Comparison of ENCODE assay signal across 12 cellular contexts in the genomic region with DNA sequence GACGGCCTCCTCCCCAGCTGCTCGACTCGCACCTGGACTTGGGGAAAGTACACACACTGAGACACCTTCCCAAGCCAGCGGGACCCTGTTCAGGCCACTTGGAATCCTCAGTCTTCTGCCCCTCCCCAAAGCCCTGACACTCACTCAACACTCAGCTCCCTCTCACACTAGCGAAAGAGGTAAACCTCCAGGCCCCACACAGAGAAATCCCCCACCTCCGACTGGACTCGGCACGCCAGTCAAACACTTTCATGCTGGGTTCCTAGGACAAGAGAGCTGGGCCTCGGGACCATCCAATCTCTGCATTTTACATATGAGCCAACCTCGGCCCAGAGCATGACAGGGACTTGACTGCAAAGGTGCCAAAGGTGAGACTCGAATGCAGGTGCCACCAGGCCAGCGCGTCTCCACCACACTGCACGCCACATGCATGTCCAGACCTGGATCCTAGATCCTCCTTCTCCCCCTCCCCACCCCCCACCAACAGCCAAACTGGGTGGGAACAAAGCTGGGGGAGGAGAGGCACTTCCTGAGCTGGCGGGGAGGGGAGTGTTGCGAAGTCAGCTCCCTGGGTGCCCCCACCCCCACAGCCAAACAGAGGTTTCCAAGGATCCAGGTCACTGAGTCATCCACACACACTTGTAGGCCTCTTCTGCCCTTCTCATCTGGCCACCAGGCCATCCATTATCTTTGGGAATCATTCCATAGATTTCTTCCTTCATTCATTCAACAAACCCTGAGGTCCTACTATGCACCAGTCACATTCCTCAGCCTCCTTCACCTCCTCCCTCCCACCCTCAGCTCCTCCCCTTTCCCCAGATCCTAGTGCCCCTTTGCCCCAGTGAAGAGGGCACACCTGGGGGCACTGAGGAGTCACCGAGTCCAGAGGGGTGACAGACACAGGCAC. TPM values are rescaled to one million over a fixed set of nuclear protein-coding genes. Genes with fewer than 3 reads are reported as not detected.
A peak's percentile ranks its signal among the peaks of the same experiment; 100 is the strongest.
DNase-seq lines count a peak whose midpoint lies in the region; ATAC-seq and TF ChIP-seq lines count a peak whose summit lies in the region.
"Had no signal": no experiment of that assay in that cellular context is flagged by ENCODE, and none has a peak within 500 bp of the region (broad histone marks: within the 10 kb centered on the region; RNA-seq: fewer than 3 reads in every experiment).

No MANE protein-coding gene starts in this region.

- H3K27me3 Mint-ChIP-seq in activated CD4-positive, alpha-beta memory T cell treated with anti-CD3 and anti-CD28 coated beads for 36 hours: no peaks in the 10 kb centered on the region

- peaks cover 41% of the 10 kb centered on the region for H3K36me3 Mint-ChIP-seq in activated CD4-positive, alpha-beta memory T cell treated with anti-CD3 and anti-CD28 coated beads for 36 hours

- DNase-seq in AG10803 (ENCODE audit: low read depth) (peak; percentile 24), glomerular visceral epithelial cell (ENCODE audit: extremely low spot score) (peak; percentile 4), anterior cingulate cortex (lab: John Stamatoyannopoulos, UW) (no peak), epidermal melanocyte (ENCODE audit: insufficient read length, low spot score) (no peak), OCI-M1 (lab: John Stamatoyannopoulos, UW) (no peak)
- DNase-seq in activated CD4-positive, alpha-beta memory T cell treated with anti-CD3 and anti-CD28 coated beads for 36 hours: peak; percentile 85
- DNase-seq: Calu3, gastrocnemius medialis had no signal

- intact Hi-C loops in activated CD4-positive, alpha-beta memory T cell treated with anti-CD3 and anti-CD28 coated beads for 36 hours (cut with micrococcal nuclease): loop anchor here (1.0 kb wide), 3 partner anchors 11 to 30 kb away; partner anchors contain the start of gene CD5

- H3K9me3 Mint-ChIP-seq in activated CD4-positive, alpha-beta memory T cell treated with anti-CD3 and anti-CD28 coated beads for 36 hours: no peaks in the 10 kb centered on the region

- CTCF ChIA-PET in activated CD4-positive, alpha-beta memory T cell treated with anti-CD3 and anti-CD28 coated beads for 36 hours (lab: Charles Lee): interaction anchor here (0.8 to 2.8 kb wide), 11 partner anchors 8 to 117 kb away, joined by 3 to 18 read pairs (median 4); partner anchors contain the start of gene CD5

- peak overlapping the region; percentile 96 for H3K4me3 Mint-ChIP-seq in activated CD4-positive, alpha-beta memory T cell treated with anti-CD3 and anti-CD28 coated beads for 36 hours

- peak; percentile 37 for TF ChIP-seq POLR2A in GM19193 (IDR thresholded peaks at IDR 0.05; ENCODE audit: extremely low read depth, insufficient read depth, insufficient read length)

- H3K27ac Mint-ChIP-seq in activated CD4-positive, alpha-beta memory T cell treated with anti-CD3 and anti-CD28 coated beads for 36 hours: peak overlapping the region; percentile 99

- H3K4me3 ChIP-seq in AG10803 (ENCODE audit: low read length): no peak overlapping the region
- H3K4me3 ChIP-seq: gastrocnemius medialis, prostate gland, tibial nerve had no signal

- ATAC-seq in HG03521 (IDR thresholded peaks at IDR 0.05; ENCODE audit: unreplicated experiment): no peak
- ATAC-seq: gastrocnemius medialis had no signal

- POLR2A ChIA-PET in activated CD4-positive, alpha-beta memory T cell treated with anti-CD3 and anti-CD28 coated beads for 36 hours (lab: Charles Lee): interaction anchor here (0.7 to 7.4 kb wide), 23 partner anchors 11 to 186 kb away, joined by 3 to 157 read pairs (median 12); partner anchors contain the start of genes CD5 and PRPF19

- peaks cover 72% of the 10 kb centered on the region for H3K4me1 Mint-ChIP-seq in activated CD4-positive, alpha-beta memory T cell treated with anti-CD3 and anti-CD28 coated beads for 36 hours (ENCODE audit: low read depth)

- TF ChIP-seq CTCF in AG10803 (conservative IDR thresholded peaks at IDR 0.05; ENCODE audit: low read length): no peak

RNA-seq across cellular contexts. Expression of gene CD5, which starts 10.7 kb away (rescaled TPM):
- 100 to 1,000 TPM; 302 to 306 TPM for total RNA-seq in activated CD4-positive, alpha-beta memory T cell treated with anti-CD3 and anti-CD28 coated beads for 36 hours
- total RNA-seq: Calu3 had no signal

Comparison
In these comparisons a context has a peak if more than half of its experiments do, and no peak if none do; other contexts are left out.
1. DNase-seq: peak in AG10803 (single experiment), activated CD4-positive, alpha-beta memory T cell treated with anti-CD3 and anti-CD28 coated beads for 36 hours (single experiment) and glomerular visceral epithelial cell (single experiment); none in anterior cingulate cortex (0 of 58), epidermal melanocyte (single experiment) and OCI-M1 (single experiment).